ENCODE assay signal across 16 cellular contexts in the genomic region with DNA sequence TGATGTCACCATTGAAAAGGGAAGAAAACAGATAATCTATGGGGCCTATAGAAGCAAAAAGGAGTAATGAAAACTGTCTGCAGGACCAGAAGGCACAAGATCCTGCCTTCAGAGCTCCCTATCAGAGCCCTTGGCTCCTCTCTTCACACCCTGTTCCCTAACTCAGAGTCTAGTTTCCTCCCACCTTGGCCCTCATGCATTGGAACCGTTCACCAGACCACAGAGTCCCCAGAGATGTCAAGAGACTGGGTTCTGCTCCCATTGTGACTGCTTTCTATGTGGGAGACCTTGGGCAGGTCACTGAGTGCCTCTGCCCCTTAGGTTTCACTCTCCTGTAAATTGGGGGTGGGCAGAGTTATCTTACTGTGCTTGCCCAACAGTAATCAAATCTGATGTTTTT.
DNase-seq lines count a peak whose midpoint lies in the region; ATAC-seq and TF ChIP-seq lines count a peak whose summit lies in the region.
"Had no signal": no experiment of that assay in that cellular context is flagged by ENCODE, and none has a peak within 500 bp of the region (broad histone marks: within the 10 kb centered on the region; RNA-seq: fewer than 3 reads in every experiment).

No MANE protein-coding gene starts in this region.

- no peak for ATAC-seq in SK-N-SH treated with all-trans-retinoic acid at 6 μM for 48 hours
- ATAC-seq in GM21825 (IDR thresholded peaks at IDR 0.05; ENCODE audit: unreplicated experiment) = peak; percentile 80
- no peak for ATAC-seq in right cardiac atrium

- no peak overlapping the region for H3K9ac ChIP-seq in SK-N-SH

- WGBS in SK-N-SH (ENCODE audit: low lambda C conversion rate) = 83% methylated on average over 1 of the region's 1 CpG
- 45% methylated on average over 1 of the region's 1 CpG for WGBS in right cardiac atrium

- no peak overlapping the region for H3K4me2 ChIP-seq in SK-N-SH

- H3K9me3 ChIP-seq in SK-N-SH = no peaks in the 10 kb centered on the region
- no peaks in the 10 kb centered on the region for H3K9me3 ChIP-seq in right cardiac atrium (ENCODE audit: control insufficient read depth, low read length)
- H3K9me3 ChIP-seq: upper lobe of left lung had no signal

- no peaks in the 10 kb centered on the region for H3K79me2 ChIP-seq in SK-N-SH (ENCODE audit: insufficient read depth)

- no peak overlapping the region for H3K4me3 Mint-ChIP-seq in activated T-helper 1 cell treated with anti-CD3 and anti-CD28 coated beads, Interleukin-12 subunit alpha, Interleukin-12 subunit beta, Interleukin-2, Interleukin-4 antibody, amounts not matched to agents 30 ng/mL and 10 ng/mL and 1 ng/mL, durations not matched to agents 14 hours and 24 hours and 36 hours
- H3K4me3 Mint-ChIP-seq: activated CD4-positive, alpha-beta memory T cell treated with anti-CD3 and anti-CD28 coated beads for 36 hours; activated naive CD4-positive, alpha-beta T cell treated with anti-CD3 and anti-CD28 coated beads, Interleukin-2, amount 50 U/mL, for 24 hours; central memory CD8-positive, alpha-beta T cell; T-helper 2 cell treated with Interferon-gamma antibody and Interleukin-4, amounts not matched to agents 5 μg/mL and 100 μg/mL, for 36 hours had no signal

- H3K4me1 Mint-ChIP-seq in activated T-helper 1 cell treated with anti-CD3 and anti-CD28 coated beads, Interleukin-12 subunit alpha, Interleukin-12 subunit beta, Interleukin-2, Interleukin-4 antibody, amounts not matched to agents 30 ng/mL and 10 ng/mL and 1 ng/mL, durations not matched to agents 14 hours and 24 hours and 36 hours (ENCODE audit: low read depth) = peaks cover 11% of the 10 kb centered on the region
- H3K4me1 Mint-ChIP-seq: activated naive CD4-positive, alpha-beta T cell treated with anti-CD3 and anti-CD28 coated beads, Interleukin-2, amount 50 U/mL, for 24 hours had no signal

- no peak for TF ChIP-seq RAD21 in SK-N-SH (IDR thresholded peaks at IDR 0.05; ENCODE audit: low read length)

- H3K36me3 ChIP-seq in SK-N-SH (replicated peaks in 1 of 2; ENCODE audit: control insufficient read depth in 1 of 2, insufficient read depth in 2 of 2, low read length in 1 of 2) = no peaks in the 10 kb centered on the region

- peaks cover 17% of the 10 kb centered on the region for H3K36me3 Mint-ChIP-seq in activated T-helper 1 cell treated with anti-CD3 and anti-CD28 coated beads, Interleukin-12 subunit alpha, Interleukin-12 subunit beta, Interleukin-2, Interleukin-4 antibody, amounts not matched to agents 30 ng/mL and 10 ng/mL and 1 ng/mL, durations not matched to agents 14 hours and 24 hours and 36 hours (ENCODE audit: low read depth)

- CTCF ChIA-PET in SK-N-SH (lab: Yijun Ruan, JAX) = interaction anchor here (1.0 to 1.5 kb wide), 2 partner anchors 118 to 497 kb away, joined by 3 read pairs; no protein-coding TSS in a partner anchor

- H3K27me3 ChIP-seq in SK-N-SH (ENCODE audit: insufficient read depth) (no peaks in the 10 kb centered on the region), right cardiac atrium (ENCODE audit: control insufficient read depth, insufficient read depth) (no peaks in the 10 kb centered on the region)
- H3K27me3 ChIP-seq: upper lobe of left lung had no signal

- intact Hi-C loops in activated T-helper 1 cell treated with anti-CD3 and anti-CD28 coated beads, Interleukin-12 subunit alpha, Interleukin-12 subunit beta, Interleukin-2, Interleukin-4 antibody, amounts not matched to agents 30 ng/mL and 10 ng/mL and 1 ng/mL, durations not matched to agents 14 hours and 24 hours and 36 hours (cut with micrococcal nuclease) = no loop called here
- intact Hi-C loops in right cardiac atrium (cut with DNase I) = no loop called here

- H3K9me3 Mint-ChIP-seq in activated T-helper 1 cell treated with anti-CD3 and anti-CD28 coated beads, Interleukin-12 subunit alpha, Interleukin-12 subunit beta, Interleukin-2, Interleukin-4 antibody, amounts not matched to agents 30 ng/mL and 10 ng/mL and 1 ng/mL, durations not matched to agents 14 hours and 24 hours and 36 hours = peaks cover 12% of the 10 kb centered on the region
- H3K9me3 Mint-ChIP-seq: activated CD4-positive, alpha-beta memory T cell treated with anti-CD3 and anti-CD28 coated beads for 36 hours; activated naive CD4-positive, alpha-beta T cell treated with anti-CD3 and anti-CD28 coated beads, Interleukin-2, amount 50 U/mL, for 24 hours; central memory CD8-positive, alpha-beta T cell had no signal

- no peak overlapping the region for H2AFZ ChIP-seq in SK-N-SH (ENCODE audit: low read depth)

- no peaks in the 10 kb centered on the region for H3K27me3 Mint-ChIP-seq in activated T-helper 1 cell treated with anti-CD3 and anti-CD28 coated beads, Interleukin-12 subunit alpha, Interleukin-12 subunit beta, Interleukin-2, Interleukin-4 antibody, amounts not matched to agents 30 ng/mL and 10 ng/mL and 1 ng/mL, durations not matched to agents 14 hours and 24 hours and 36 hours (ENCODE audit: insufficient read depth)
- H3K27me3 Mint-ChIP-seq: activated CD4-positive, alpha-beta memory T cell treated with anti-CD3 and anti-CD28 coated beads for 36 hours; activated naive CD4-positive, alpha-beta T cell treated with anti-CD3 and anti-CD28 coated beads, Interleukin-2, amount 50 U/mL, for 24 hours; central memory CD8-positive, alpha-beta T cell had no signal

- POLR2A ChIA-PET in SK-N-SH (lab: Yijun Ruan, JAX) = no interaction called here

- TF ChIP-seq EP300 in SK-N-SH (IDR thresholded peaks at IDR 0.05; ENCODE audit: borderline replicate concordance in 1 of 2, low read depth in 1 of 2, low read length in 1 of 2) = no peak

- H3K4me3 ChIP-seq in SK-N-SH (ENCODE audit: low read depth in 2 of 2, low read length in 1 of 2) (no peak overlapping the region), right cardiac atrium (ENCODE audit: low read length) (no peak overlapping the region)
- H3K4me3 ChIP-seq: upper lobe of left lung had no signal

- DNase-seq in SK-N-SH (peak; percentile 33), NCI-H1105 (lab: John Stamatoyannopoulos, UW) (peak; percentile 17), NCI-H1092 (lab: John Stamatoyannopoulos, UW) (no peak), NK-92 (lab: John Stamatoyannopoulos, UW; ENCODE audit: unreplicated experiment) (no peak), right cardiac atrium (no peak)
- no peak for DNase-seq in activated T-helper 1 cell treated with anti-CD3 and anti-CD28 coated beads, Interleukin-12 subunit alpha, Interleukin-12 subunit beta, Interleukin-2, Interleukin-4 antibody, amounts not matched to agents 30 ng/mL and 10 ng/mL and 1 ng/mL, durations not matched to agents 14 hours and 24 hours and 36 hours (ENCODE audit: low spot score)
- DNase-seq: activated CD4-positive, alpha-beta memory T cell treated with anti-CD3 and anti-CD28 coated beads for 36 hours; NCI-H1436 treated with DMSO at 0.1 percent for 48 hours; stimulated activated CD4-positive, alpha-beta T cell treated with anti-CD3 and anti-CD28 coated beads, Interleukin-12 subunit alpha, Interleukin-12 subunit beta, amount 100 ng/mL, for 4 hours; upper lobe of left lung had no signal

- TF ChIP-seq CTCF in SK-N-SH (IDR thresholded peaks at IDR 0.05) = no peak

- H3K27ac Mint-ChIP-seq in activated T-helper 1 cell treated with anti-CD3 and anti-CD28 coated beads, Interleukin-12 subunit alpha, Interleukin-12 subunit beta, Interleukin-2, Interleukin-4 antibody, amounts not matched to agents 30 ng/mL and 10 ng/mL and 1 ng/mL, durations not matched to agents 14 hours and 24 hours and 36 hours = no peak overlapping the region
- H3K27ac Mint-ChIP-seq: activated CD4-positive, alpha-beta memory T cell treated with anti-CD3 and anti-CD28 coated beads for 36 hours; activated naive CD4-positive, alpha-beta T cell treated with anti-CD3 and anti-CD28 coated beads, Interleukin-2, amount 50 U/mL, for 24 hours; T-helper 2 cell treated with Interferon-gamma antibody and Interleukin-4, amounts not matched to agents 5 μg/mL and 100 μg/mL, for 36 hours had no signal

- H3F3A ChIP-seq in SK-N-SH (replicated peaks; ENCODE audit: insufficient read depth) = peaks cover 4% of the 10 kb centered on the region

- peaks cover 9 to 12% of the 10 kb centered on the region in 2 experiments; a peak in 3 of 4 replicates for H3K4me1 ChIP-seq in SK-N-SH (ENCODE audit: control insufficient read depth in 1 of 2, insufficient read depth in 2 of 2, low read depth in 1 of 2, low read length in 1 of 2)
- H3K4me1 ChIP-seq in right cardiac atrium (ENCODE audit: control insufficient read depth, insufficient read depth, low read length) = peaks cover 2% of the 10 kb centered on the region
- H3K4me1 ChIP-seq: upper lobe of left lung had no signal

- H3K27ac ChIP-seq in SK-N-SH (ENCODE audit: low read depth in 2 of 2, low read length in 1 of 2) (peak overlapping the region in 1 of 2 experiments; percentile 81; a peak in 2 of 4 replicates), right cardiac atrium (ENCODE audit: low read length) (no peak overlapping the region)
- H3K27ac ChIP-seq: epithelial cell of prostate, upper lobe of left lung had no signal

- H3K9me2 ChIP-seq in SK-N-SH = no peaks in the 10 kb centered on the region

- no peaks in the 10 kb centered on the region for H4K20me1 ChIP-seq in SK-N-SH (ENCODE audit: insufficient read depth)

TF ChIP-seq in SK-N-SH, 30 proteins besides CTCF, POLR2A, EP300 and RAD21 (continues in another document):
- TF ChIP-seq, protein P1, sequence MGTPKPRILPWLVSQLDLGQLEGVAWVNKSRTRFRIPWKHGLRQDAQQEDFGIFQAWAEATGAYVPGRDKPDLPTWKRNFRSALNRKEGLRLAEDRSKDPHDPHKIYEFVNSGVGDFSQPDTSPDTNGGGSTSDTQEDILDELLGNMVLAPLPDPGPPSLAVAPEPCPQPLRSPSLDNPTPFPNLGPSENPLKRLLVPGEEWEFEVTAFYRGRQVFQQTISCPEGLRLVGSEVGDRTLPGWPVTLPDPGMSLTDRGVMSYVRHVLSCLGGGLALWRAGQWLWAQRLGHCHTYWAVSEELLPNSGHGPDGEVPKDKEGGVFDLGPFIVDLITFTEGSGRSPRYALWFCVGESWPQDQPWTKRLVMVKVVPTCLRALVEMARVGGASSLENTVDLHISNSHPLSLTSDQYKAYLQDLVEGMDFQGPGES (IDR thresholded peaks at IDR 0.05; ENCODE audit: low read depth, low read length) = no peak
- TF ChIP-seq GABPA (IDR thresholded peaks at IDR 0.05; ENCODE audit: low read depth) = no peak

Comparison
In these comparisons a context has a peak if more than half of its experiments do, and no peak if none do; other contexts are left out.
1. DNase-seq: peak in SK-N-SH (single experiment) and NCI-H1105 (single experiment); none in NCI-H1092 (single experiment), activated T-helper 1 cell treated with anti-CD3 and anti-CD28 coated beads, Interleukin-12 subunit alpha, Interleukin-12 subunit beta, Interleukin-2, Interleukin-4 antibody, amounts not matched to agents 30 ng/mL and 10 ng/mL and 1 ng/mL, durations not matched to agents 14 hours and 24 hours and 36 hours (single experiment), NK-92 (single experiment) and right cardiac atrium (0 of 3).